Comparison of ENCODE assay signal across 1 cellular context in genomic region chr11:65661599-65662246, GRCh38.
TF ChIP-seq lines count a peak whose summit lies in the region.

No MANE protein-coding gene starts in this region.

TF ChIP-seq in A549, 52 proteins besides CTCF, POLR2A, EP300 and RAD21 (continued from another document):
- TF ChIP-seq HMGXB4 (CRISPR knock-in tag; IDR thresholded peaks at IDR 0.05; ENCODE audit: borderline replicate concordance): no peak
- TF ChIP-seq TP53 (CRISPR knock-in tag; IDR thresholded peaks at IDR 0.05): no peak
